Comparison of ENCODE assay signal across 12 cellular contexts in the genomic region with DNA sequence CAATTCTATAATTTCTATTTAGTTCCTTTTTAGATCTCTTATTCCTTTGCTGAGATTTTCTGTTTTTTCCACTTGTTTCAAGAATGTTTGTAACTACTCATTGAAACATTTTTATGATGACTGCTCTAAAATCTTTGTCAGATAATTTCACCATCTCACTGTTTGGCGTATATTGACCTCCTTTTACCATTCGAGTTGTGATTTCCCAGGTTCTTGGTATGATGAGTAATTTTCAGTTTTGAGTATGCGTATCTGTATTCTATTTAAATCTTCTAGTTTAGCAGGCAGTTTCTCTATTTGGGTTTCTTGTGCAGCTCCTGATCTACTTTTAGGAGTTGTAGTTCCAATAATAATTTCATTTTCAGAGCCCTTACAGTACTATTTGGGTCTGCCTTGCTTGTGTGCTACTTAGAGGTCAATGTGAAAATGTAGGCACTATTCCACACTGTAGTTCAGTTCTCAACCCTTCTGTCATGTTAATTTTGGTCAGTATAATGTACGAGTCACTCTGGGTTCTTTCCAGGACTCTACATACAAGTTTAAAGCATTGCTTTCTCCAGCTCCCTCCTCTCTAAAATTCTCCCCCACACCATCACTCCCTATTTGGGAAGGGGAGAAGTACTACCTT.
"Had no signal": no experiment of that assay in that cellular context is flagged by ENCODE, and none has a peak within 500 bp of the region (broad histone marks: within the 10 kb centered on the region; RNA-seq: fewer than 3 reads in every experiment).

No MANE protein-coding gene starts in this region.

- H3K4me1 ChIP-seq: esophagus squamous epithelium had no signal

- H3K27ac Mint-ChIP-seq: activated naive CD4-positive, alpha-beta T cell treated with anti-CD3 and anti-CD28 coated beads for 36 hours; T-helper 2 cell treated with Interferon-gamma antibody and Interleukin-4, amounts not matched to agents 5 μg/mL and 100 μg/mL, for 36 hours had no signal

- H3K4me3 Mint-ChIP-seq: activated naive CD4-positive, alpha-beta T cell treated with anti-CD3 and anti-CD28 coated beads for 36 hours; T-helper 2 cell treated with Interferon-gamma antibody and Interleukin-4, amounts not matched to agents 5 μg/mL and 100 μg/mL, for 36 hours had no signal

- H3K4me3 ChIP-seq: cardiac muscle cell, esophagus squamous epithelium, hepatocyte, spleen had no signal

- H3K4me2 ChIP-seq: hepatocyte had no signal

- ATAC-seq: left ventricle myocardium superior, sciatic nerve had no signal

- H3K27ac ChIP-seq: cardiac muscle cell, esophagus squamous epithelium, hepatocyte, spleen had no signal

- H3K36me3 ChIP-seq: cardiac muscle cell had no signal

- DNase-seq: activated CD4-positive, alpha-beta T cell treated with anti-CD3 and anti-CD28 coated beads for 1 hour; activated naive CD4-positive, alpha-beta T cell treated with anti-CD3 and anti-CD28 coated beads for 36 hours; esophagus squamous epithelium; left ventricle myocardium superior; spleen; stimulated activated CD4-positive, alpha-beta T cell treated with anti-CD3 and anti-CD28 coated beads, Interleukin-2, amount 100 ng/mL, for 24 hours; stimulated activated naive CD4-positive, alpha-beta T cell treated with Interleukin-2 at 50 U/mL for 16 hours; SW 1271 had no signal

- H2AFZ ChIP-seq: hepatocyte had no signal

- H3K27me3 ChIP-seq: cardiac muscle cell, esophagus squamous epithelium, hepatocyte, spleen had no signal
